8 cellular contexts compared by ENCODE assay signal in the genomic region with DNA sequence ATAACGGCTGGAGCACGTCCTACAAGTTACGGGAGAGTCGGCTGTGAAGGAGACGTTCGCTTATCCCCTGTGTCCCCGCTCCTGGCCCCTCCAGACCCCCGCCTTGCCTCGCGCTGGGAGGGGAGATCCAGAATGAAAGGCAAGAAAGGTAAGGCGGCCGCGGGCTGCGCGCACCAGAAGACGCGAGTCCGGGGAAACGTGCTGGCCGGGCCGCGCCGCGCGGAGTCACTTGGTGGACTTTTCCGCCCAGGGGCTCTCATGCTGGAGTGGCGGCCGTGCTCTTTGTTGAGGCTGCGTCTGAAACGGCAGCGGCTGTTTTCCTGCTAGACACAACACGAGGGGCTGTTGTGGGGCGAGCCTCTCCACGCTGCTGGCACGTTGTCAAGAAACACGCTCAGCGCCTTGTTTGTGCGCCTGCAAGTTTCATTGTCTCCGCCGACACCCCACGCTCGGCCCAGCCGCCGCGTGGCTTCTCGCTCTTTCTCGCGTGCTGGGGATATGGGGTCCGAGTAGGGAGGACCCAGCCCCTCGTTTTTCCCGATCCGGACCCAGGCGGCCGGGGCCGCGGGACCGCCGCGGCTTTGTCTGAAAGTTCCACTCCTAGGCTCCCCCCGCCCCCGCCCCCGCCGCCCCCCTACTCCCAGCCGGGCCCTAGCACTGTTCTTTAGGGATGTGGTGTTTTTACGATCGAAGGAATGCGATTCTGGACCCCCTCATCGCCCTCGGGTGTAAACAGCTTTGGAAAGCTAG. TPM values are rescaled to one million over a fixed set of nuclear protein-coding genes. Genes with fewer than 3 reads are reported as not detected.
DNase-seq lines count a peak whose midpoint lies in the region; ATAC-seq lines count a peak whose summit lies in the region.

No MANE protein-coding gene starts in this region.

- H3K4me3 Mint-ChIP-seq in naive thymus-derived CD8-positive, alpha-beta T cell, result peak overlapping the region; percentile 86 to 99 (median 94)

- H3K4me1 Mint-ChIP-seq in naive thymus-derived CD8-positive, alpha-beta T cell, result peaks cover 16 to 55% (median 44%) of the 10 kb centered on the region in 4 donors

- peak; percentile 81 for DNase-seq in NCI-H748 (lab: John Stamatoyannopoulos, UW; ENCODE audit: unreplicated experiment)
- peak; percentile 74 to 75 for DNase-seq in activated T-cell treated with anti-CD3 and anti-CD28 coated beads, Interleukin-2, amount 50 U/mL, for 48 hours
- DNase-seq in fibroblast of gingiva (ENCODE audit: low read depth), result peak; percentile 78
- DNase-seq in naive thymus-derived CD8-positive, alpha-beta T cell, result peak; percentile 67 to 91 (median 80)
- peak; percentile 66 for DNase-seq in stimulated activated naive CD8-positive, alpha-beta T cell treated with anti-CD3 and anti-CD28 coated beads, Interleukin-15, Interleukin-2, amounts not matched to agents 100 U/mL and 50 U/mL, for 24 hours
- DNase-seq in NCI-H1048 (lab: John Stamatoyannopoulos, UW), result no peak

- no peaks in the 10 kb centered on the region for H3K9me3 Mint-ChIP-seq in naive thymus-derived CD8-positive, alpha-beta T cell

- H3K4me3 ChIP-seq in GM08714 (ENCODE audit: low read length), result peak overlapping the region; percentile 63

- ATAC-seq in naive thymus-derived CD8-positive, alpha-beta T cell, result peak; percentile 11 to 18
- ATAC-seq in stimulated activated naive CD8-positive, alpha-beta T cell treated with anti-CD3 and anti-CD28 coated beads, Interleukin-15, Interleukin-2, amounts not matched to agents 100 U/mL and 50 U/mL, for 24 hours, result no peak
- ATAC-seq in GM18502 (IDR thresholded peaks at IDR 0.05; ENCODE audit: poor library complexity, unreplicated experiment), result no peak

- POLR2A ChIA-PET in naive thymus-derived CD8-positive, alpha-beta T cell (lab: Charles Lee), result interaction anchor here (0.8 to 8.3 kb wide), 13 partner anchors 9 to 1845 kb away, joined by 3 to 112 read pairs (median 5); partner anchors contain the start of genes MYL12A, MYL12B and ZBTB14

- no peaks in the 10 kb centered on the region for H3K36me3 Mint-ChIP-seq in naive thymus-derived CD8-positive, alpha-beta T cell

- peak overlapping the region; percentile 98 to 100 (median 100) for H3K27ac Mint-ChIP-seq in naive thymus-derived CD8-positive, alpha-beta T cell

- H3K27me3 Mint-ChIP-seq in naive thymus-derived CD8-positive, alpha-beta T cell, result peaks cover 0 to 3% (median 0%) of the 10 kb centered on the region in 5 donors

RNA-seq across cellular contexts. Expression of gene TGIF1, which starts 0.6 kb away (rescaled TPM):
- 10 to 100 TPM; 80.1 to 83.6 TPM for total RNA-seq in naive thymus-derived CD8-positive, alpha-beta T cell
- polyA plus RNA-seq in naive thymus-derived CD8-positive, alpha-beta T cell, result 10 to 100 TPM; 17.4 to 39.7 (median 31.6) TPM

Comparison
In these comparisons a context has a peak if more than half of its experiments do, and no peak if none do; other contexts are left out.
1. ATAC-seq: peak in naive thymus-derived CD8-positive, alpha-beta T cell (2 of 2); none in stimulated activated naive CD8-positive, alpha-beta T cell treated with anti-CD3 and anti-CD28 coated beads, Interleukin-15, Interleukin-2, amounts not matched to agents 100 U/mL and 50 U/mL, for 24 hours (single experiment) and GM18502 (single experiment).